Comparison of ENCODE assay signal across 15 cellular contexts in genomic region chr6:14670806-14671205, GRCh38.
"Had no signal": no experiment of that assay in that cellular context is flagged by ENCODE, and none has a peak within 500 bp of the region (broad histone marks: within the 10 kb centered on the region; RNA-seq: fewer than 3 reads in every experiment).

No MANE protein-coding gene starts in this region.

- H3K4me3 Mint-ChIP-seq: activated naive CD4-positive, alpha-beta T cell treated with anti-CD3 and anti-CD28 coated beads, Interleukin-2, amount 10 ng/mL, durations not matched to agents 7 days and 5 days; endodermal cell; natural killer cell had no signal

- H3K27ac ChIP-seq: brain microvascular endothelial cell, sigmoid colon had no signal

- H3K9me3 Mint-ChIP-seq: activated naive CD4-positive, alpha-beta T cell treated with anti-CD3 and anti-CD28 coated beads, Interleukin-2, amount 10 ng/mL, durations not matched to agents 7 days and 5 days; activated T-helper 2 cell treated with anti-CD3 and anti-CD28 coated beads, Interferon-gamma antibody, Interleukin-2, Interleukin-4, amounts not matched to agents 10 μg/mL and 5 μg/mL and 100 μg/mL, durations not matched to agents 14 hours and 24 hours and 36 hours; endodermal cell; natural killer cell had no signal

- H3K36me3 Mint-ChIP-seq: activated naive CD4-positive, alpha-beta T cell treated with anti-CD3 and anti-CD28 coated beads, Interleukin-2, amount 10 ng/mL, durations not matched to agents 7 days and 5 days; natural killer cell had no signal

- H3K4me3 ChIP-seq: sigmoid colon had no signal

- H3K27me3 ChIP-seq: brain microvascular endothelial cell, sigmoid colon had no signal

- H3K4me1 Mint-ChIP-seq: endodermal cell had no signal

- H3K36me3 ChIP-seq: brain microvascular endothelial cell, sigmoid colon had no signal

- H3K27ac Mint-ChIP-seq: activated naive CD4-positive, alpha-beta T cell treated with anti-CD3 and anti-CD28 coated beads, Interleukin-2, amount 10 ng/mL, durations not matched to agents 7 days and 5 days; activated T-helper 2 cell treated with anti-CD3 and anti-CD28 coated beads, Interferon-gamma antibody, Interleukin-2, Interleukin-4, amounts not matched to agents 10 μg/mL and 5 μg/mL and 100 μg/mL, durations not matched to agents 14 hours and 24 hours and 36 hours; endodermal cell; natural killer cell had no signal

- H3K9me3 ChIP-seq: sigmoid colon had no signal

- DNase-seq: activated CD4-positive, alpha-beta T cell treated with anti-CD3 and anti-CD28 coated beads, Interleukin-2, amount 50 U/mL, for 1 hour; activated CD4-positive, CD25-positive, alpha-beta regulatory T cell; activated naive CD4-positive, alpha-beta T cell treated with anti-CD3 and anti-CD28 coated beads, Interleukin-2, amount 10 ng/mL, durations not matched to agents 7 days and 5 days; brain microvascular endothelial cell; dermis blood vessel endothelial cell; endodermal cell; foreskin melanocyte; head of caudate nucleus; natural killer cell; occipital lobe; stimulated activated CD4-positive, alpha-beta T cell treated with anti-CD3 and anti-CD28 coated beads, Interleukin-12 subunit alpha, Interleukin-12 subunit beta, amount 100 ng/mL, for 4 hours; stimulated activated naive CD4-positive, alpha-beta T cell treated with Interleukin-2 at 50 U/mL for 16 hours; T-helper 2 cell had no signal

- ATAC-seq: natural killer cell had no signal
